ENCODE assay signal across 9 cellular contexts in the genomic region with DNA sequence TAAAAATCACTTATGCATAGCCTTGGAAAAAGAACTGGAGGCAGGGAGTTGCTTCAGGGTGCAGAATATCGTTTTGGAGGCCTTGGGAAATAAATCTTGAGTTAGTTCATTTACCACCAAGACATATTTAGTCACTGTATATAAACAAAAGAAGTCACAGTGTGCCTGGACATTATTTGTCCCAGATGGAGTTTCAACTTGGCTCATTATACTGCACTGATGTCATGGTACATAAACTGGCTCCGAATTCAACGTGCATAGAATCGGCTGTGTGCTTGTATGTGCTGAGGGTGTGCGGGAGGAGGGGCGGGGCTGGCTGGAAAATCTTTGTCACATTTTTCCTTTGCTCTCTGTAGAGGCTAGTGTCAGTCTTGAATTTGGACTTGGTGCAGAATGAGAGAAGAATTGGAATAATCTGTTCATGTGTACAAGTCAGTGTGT.
DNase-seq lines count a peak whose midpoint lies in the region; ATAC-seq and TF ChIP-seq lines count a peak whose summit lies in the region.
"Had no signal": no experiment of that assay in that cellular context is flagged by ENCODE, and none has a peak within 500 bp of the region (broad histone marks: within the 10 kb centered on the region; RNA-seq: fewer than 3 reads in every experiment).

No MANE protein-coding gene starts in this region.

- H3K27me3 Mint-ChIP-seq in endodermal cell (ENCODE audit: insufficient read depth), result no peaks in the 10 kb centered on the region

- no peak overlapping the region for H3K4me3 Mint-ChIP-seq in endodermal cell

- no peak overlapping the region for H3K23ac ChIP-seq in mesenchymal stem cell (ENCODE audit: low read length in 2 of 2)

- H3K9me3 Mint-ChIP-seq in endodermal cell, result no peaks in the 10 kb centered on the region

- H3K4me1 ChIP-seq in endodermal cell (ENCODE audit: control insufficient read depth, insufficient read depth, low read length), result peaks cover 3% of the 10 kb centered on the region
- peaks cover 8% of the 10 kb centered on the region for H3K4me1 ChIP-seq in mesenchymal stem cell (ENCODE audit: control insufficient read depth, insufficient read depth, low read depth, low read length)
- peaks cover 0 to 72% (median 33%) of the 10 kb centered on the region in 4 donors for H3K4me1 ChIP-seq in tibial nerve

- H3K27me3 ChIP-seq in endodermal cell (ENCODE audit: control insufficient read depth, insufficient read depth, low read length, poor library complexity, severe bottlenecking), result no peaks in the 10 kb centered on the region
- H3K27me3 ChIP-seq in mesenchymal stem cell (ENCODE audit: control insufficient read depth in 1 of 2, insufficient read depth in 1 of 2, low read length in 2 of 2), result no peaks in the 10 kb centered on the region
- no peaks in the 10 kb centered on the region for H3K27me3 ChIP-seq in tibial nerve

- H2AFZ ChIP-seq in mesenchymal stem cell (ENCODE audit: low read depth, low read length), result no peak overlapping the region

- H3K4ac ChIP-seq in mesenchymal stem cell (ENCODE audit: low read depth in 1 of 2, low read length in 2 of 2), result no peak overlapping the region

- TF ChIP-seq EP300 in tibial nerve (IDR thresholded peaks at IDR 0.05), result peak; percentile 34 to 94

- H2AK5ac ChIP-seq in mesenchymal stem cell (ENCODE audit: low read length, severe bottlenecking), result no peak overlapping the region

- H2BK5ac ChIP-seq in mesenchymal stem cell (ENCODE audit: low read depth, low read length, poor library complexity, severe bottlenecking), result no peak overlapping the region

- no peak overlapping the region for H3K14ac ChIP-seq in mesenchymal stem cell (ENCODE audit: low read length in 2 of 2)

- H3K4me2 ChIP-seq in mesenchymal stem cell (ENCODE audit: low read length, poor library complexity, severe bottlenecking), result no peak overlapping the region

- H3K9ac ChIP-seq in endodermal cell (ENCODE audit: extremely low read depth, low read length, poor library complexity, severe bottlenecking), result no peak overlapping the region
- H3K9ac ChIP-seq in mesenchymal stem cell (ENCODE audit: low read length), result peak overlapping the region; percentile 83

- H2BK12ac ChIP-seq in mesenchymal stem cell (ENCODE audit: low read length in 2 of 2), result no peak overlapping the region

- DNase-seq in DMS 273 (lab: John Stamatoyannopoulos, UW; ENCODE audit: unreplicated experiment), result peak; percentile 55
- no peak for DNase-seq in DMS 273 treated with DMSO at 0.1 percent for 48 hours (lab: John Stamatoyannopoulos, UW)
- DNase-seq in endodermal cell, result no peak
- peak; percentile 94 for DNase-seq in mesenchymal stem cell
- DNase-seq in tibial nerve (ENCODE audit: low spot score in 2 of 2), result peak in 1 of 2 donors; percentile 48
- DNase-seq in HuH-7.5 (ENCODE audit: low spot score), result no peak

- TF ChIP-seq POLR2A in tibial nerve (IDR thresholded peaks at IDR 0.05), result no peak

- no peak overlapping the region for H3K18ac ChIP-seq in mesenchymal stem cell (ENCODE audit: low read depth in 1 of 2, low read length in 2 of 2)

- peaks cover 9% of the 10 kb centered on the region for H3K9me3 ChIP-seq in endodermal cell (ENCODE audit: control insufficient read depth, low read length)
- no peaks in the 10 kb centered on the region for H3K9me3 ChIP-seq in mesenchymal stem cell (ENCODE audit: control insufficient read depth, low read length)
- H3K9me3 ChIP-seq in tibial nerve, result no peaks in the 10 kb centered on the region

- no peak overlapping the region for H2BK15ac ChIP-seq in mesenchymal stem cell (ENCODE audit: low read depth, poor library complexity, severe bottlenecking)

- H3K27ac ChIP-seq in endodermal cell (ENCODE audit: low read depth, low read length) (peak overlapping the region; percentile 85), mesenchymal stem cell (ENCODE audit: low read length, poor library complexity, severe bottlenecking) (no peak overlapping the region), tibial nerve (peak overlapping the region; percentile 26 to 88 (median 60))
- H3K27ac ChIP-seq: 22Rv1 had no signal

- ATAC-seq in GM18519 (IDR thresholded peaks at IDR 0.05; ENCODE audit: low FRiP score, unreplicated experiment) (no peak), HG02678 (IDR thresholded peaks at IDR 0.05; ENCODE audit: unreplicated experiment) (no peak)

- peaks cover 33% of the 10 kb centered on the region for H3K4me1 Mint-ChIP-seq in endodermal cell

- no peak overlapping the region for H4K91ac ChIP-seq in mesenchymal stem cell (ENCODE audit: low read length)

- 80 to 97% methylated on average over 5 to 6 of the region's 6 CpGs for WGBS in endodermal cell (ENCODE audit: insufficient coverage in 1 of 2, insufficient read length in 1 of 2), 2 experiments
- WGBS in mesenchymal stem cell, result 17% methylated on average over 5 of the region's 6 CpGs
- WGBS in tibial nerve, 2 donors, result 9 to 26% methylated on average over 6 of the region's 6 CpGs

- peaks cover 11% of the 10 kb centered on the region for H3K79me1 ChIP-seq in mesenchymal stem cell (replicated peaks; ENCODE audit: low read length, poor library complexity, severe bottlenecking)

- H3K4me3 ChIP-seq in endodermal cell (ENCODE audit: low read length), result no peak overlapping the region
- peak overlapping the region in 1 of 2 experiments; percentile 20 for H3K4me3 ChIP-seq in mesenchymal stem cell (ENCODE audit: insufficient read depth in 1 of 2, low read depth in 1 of 2, low read length in 2 of 2)
- H3K4me3 ChIP-seq in tibial nerve, result no peak overlapping the region

- H4K8ac ChIP-seq in mesenchymal stem cell (ENCODE audit: low read length), result peak overlapping the region; percentile 60

- TF ChIP-seq CTCF in endodermal cell (conservative IDR thresholded peaks at IDR 0.05) (no peak), tibial nerve (IDR thresholded peaks at IDR 0.05) (no peak)

- H3K36me3 Mint-ChIP-seq in endodermal cell (ENCODE audit: low read depth), result peaks cover 82% of the 10 kb centered on the region

- peaks cover 84% of the 10 kb centered on the region for H3K36me3 ChIP-seq in endodermal cell (ENCODE audit: control insufficient read depth, insufficient read depth, low read length)
- peaks cover 21 to 53% of the 10 kb centered on the region in 2 experiments for H3K36me3 ChIP-seq in mesenchymal stem cell (ENCODE audit: control insufficient read depth in 1 of 2, insufficient read depth in 2 of 2, low read depth in 1 of 2, low read length in 2 of 2)
- H3K36me3 ChIP-seq in tibial nerve, result peaks cover 0 to 12% (median 0%) of the 10 kb centered on the region in 3 donors

- H3K27ac Mint-ChIP-seq in endodermal cell, result peak overlapping the region; percentile 74

- no peak overlapping the region for H2BK120ac ChIP-seq in mesenchymal stem cell (ENCODE audit: low read depth, low read length)

Comparison
In these comparisons a context has a peak if more than half of its experiments do, and no peak if none do; other contexts are left out.
1. DNase-seq: peak in DMS 273 (single experiment) and mesenchymal stem cell (single experiment); none in DMS 273 treated with DMSO at 0.1 percent for 48 hours (single experiment), endodermal cell (single experiment) and HuH-7.5 (single experiment).